In genomic region chr17:76217081-76217480, GRCh38 we compare ENCODE assay signal across 36 cellular contexts.
"Had no signal": no experiment of that assay in that cellular context is flagged by ENCODE, and none has a peak within 500 bp of the region (broad histone marks: within the 10 kb centered on the region; RNA-seq: fewer than 3 reads in every experiment).

No MANE protein-coding gene starts in this region.

- H3K9me3 ChIP-seq: adrenal gland, body of pancreas, breast epithelium, MG63 had no signal

- H3K4me1 ChIP-seq: adrenal gland, body of pancreas, breast epithelium had no signal

- H3K4me3 Mint-ChIP-seq: activated B cell treated with CpG ODN at 0.5 μM for 24 hours; activated CD4-positive, alpha-beta memory T cell treated with anti-CD3 and anti-CD28 coated beads for 36 hours; activated naive CD4-positive, alpha-beta T cell treated with anti-CD3 and anti-CD28 coated beads for 36 hours; activated T-cell treated with anti-CD3 and anti-CD28 coated beads, Interleukin-2, amount 50 U/mL, for 24 hours; activated T-helper 1 cell treated with anti-CD3 and anti-CD28 coated beads, Interleukin-12 subunit alpha, Interleukin-12 subunit beta, Interleukin-2, Interleukin-4 antibody, amounts not matched to agents 30 ng/mL and 10 ng/mL and 1 ng/mL, durations not matched to agents 14 hours and 24 hours and 36 hours; T-cell had no signal

- H3K27ac Mint-ChIP-seq: activated B cell treated with CpG ODN at 0.5 μM for 24 hours; activated CD4-positive, alpha-beta memory T cell treated with anti-CD3 and anti-CD28 coated beads for 36 hours; activated naive CD4-positive, alpha-beta T cell treated with anti-CD3 and anti-CD28 coated beads for 36 hours; activated naive CD4-positive, alpha-beta T cell treated with anti-CD3 and anti-CD28 coated beads, Interleukin-2, amount 50 U/mL, for 72 hours; activated T-helper 1 cell treated with anti-CD3 and anti-CD28 coated beads, Interleukin-12 subunit alpha, Interleukin-12 subunit beta, Interleukin-2, Interleukin-4 antibody, amounts not matched to agents 30 ng/mL and 10 ng/mL and 1 ng/mL, durations not matched to agents 14 hours and 24 hours and 36 hours had no signal

- H3K4me3 ChIP-seq: adrenal gland, body of pancreas, breast epithelium, MG63, PC-9 had no signal

- H3K27me3 ChIP-seq: adrenal gland, body of pancreas, breast epithelium had no signal

- ATAC-seq: activated naive CD4-positive, alpha-beta T cell treated with anti-CD3 and anti-CD28 coated beads, Interleukin-2, amount 50 U/mL, for 72 hours; body of pancreas; Right ventricle myocardium inferior; SK-N-SH treated with all-trans-retinoic acid at 6 μM for 48 hours; T-cell had no signal

- DNase-seq: activated B cell treated with CpG ODN at 0.5 μM for 24 hours; activated CD4-positive, alpha-beta memory T cell treated with anti-CD3 and anti-CD28 coated beads for 36 hours; activated CD4-positive, alpha-beta T cell treated with anti-CD3 and anti-CD28 coated beads for 4 hours; activated CD4-positive, alpha-beta T cell treated with anti-CD3 and anti-CD28 coated beads, Interleukin-2, amount 50 U/mL, for 1 hour; activated CD4-positive, CD25-positive, alpha-beta regulatory T cell treated with anti-CD3 and anti-CD28 coated beads, Interleukin-2, amount 50 U/mL, for 72 hours; activated gamma-delta T cell treated with Interleukin-2 at 50 U/mL for 16 hours; activated naive CD4-positive, alpha-beta T cell treated with anti-CD3 and anti-CD28 coated beads for 36 hours; activated T-cell treated with anti-CD3 and anti-CD28 coated beads, Interleukin-2, amount 50 U/mL, for 24 hours; adrenal gland; body of pancreas; Kasumi-1; KG1; MG63; MV-4-11; NCI-H1092; NCI-H1436 treated with DMSO at 0.1 percent for 48 hours; NCI-H1694 treated with DMSO at 0.1 percent for 48 hours; NCI-H2029 treated with DMSO at 0.1 percent for 48 hours; NCI-H2107; NCI-H2171; NCI-H510A; NCI-H526; NCI-H748 treated with DMSO at 0.1 percent for 48 hours; NK-92 treated with Interleukin-12 subunit alpha and Interleukin-12 subunit beta, amount 100 ng/mL, for 24 hours; PC-9; SIG-M5; T-cell; T-helper 2 cell; T-helper 9 cell had no signal

- H3K27me3 Mint-ChIP-seq: activated B cell treated with CpG ODN at 0.5 μM for 24 hours; activated CD4-positive, alpha-beta memory T cell treated with anti-CD3 and anti-CD28 coated beads for 36 hours; activated T-cell treated with anti-CD3 and anti-CD28 coated beads, Interleukin-2, amount 50 U/mL, for 24 hours; T-cell had no signal

- H3K27ac ChIP-seq: adrenal gland, body of pancreas, breast epithelium, PC-9, RWPE1, VCaP had no signal

- H3K9me3 Mint-ChIP-seq: activated B cell treated with CpG ODN at 0.5 μM for 24 hours; activated CD4-positive, alpha-beta memory T cell treated with anti-CD3 and anti-CD28 coated beads for 36 hours; activated naive CD4-positive, alpha-beta T cell treated with anti-CD3 and anti-CD28 coated beads for 36 hours; activated naive CD4-positive, alpha-beta T cell treated with anti-CD3 and anti-CD28 coated beads, Interleukin-2, amount 50 U/mL, for 72 hours; activated T-cell treated with anti-CD3 and anti-CD28 coated beads, Interleukin-2, amount 50 U/mL, for 24 hours; activated T-helper 1 cell treated with anti-CD3 and anti-CD28 coated beads, Interleukin-12 subunit alpha, Interleukin-12 subunit beta, Interleukin-2, Interleukin-4 antibody, amounts not matched to agents 30 ng/mL and 10 ng/mL and 1 ng/mL, durations not matched to agents 14 hours and 24 hours and 36 hours; T-cell had no signal

- H3K36me3 ChIP-seq: adrenal gland, breast epithelium, MG63 had no signal

- H2AFZ ChIP-seq: PC-9 had no signal

- H3K4me2 ChIP-seq: PC-9 had no signal
